2 cellular contexts compared by ENCODE assay signal in the genomic region with DNA sequence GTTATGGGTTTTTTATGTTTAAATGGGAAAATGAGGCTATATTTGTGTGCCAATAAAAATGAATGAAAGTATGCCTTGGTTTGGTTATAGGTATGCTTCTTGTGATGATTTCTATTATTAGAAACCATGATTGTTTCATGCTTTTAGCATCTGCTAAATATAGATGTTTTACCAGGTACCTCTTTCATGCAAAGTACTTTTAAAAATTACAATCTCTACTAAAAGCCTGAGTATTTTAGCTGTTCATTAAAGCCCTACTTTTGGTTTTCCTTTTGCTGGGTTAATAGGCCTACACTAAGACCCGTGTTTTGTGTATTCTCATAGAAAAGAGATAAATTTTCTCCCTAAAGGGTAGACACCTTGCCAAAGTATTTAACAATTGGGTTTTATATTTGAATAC.
TF ChIP-seq lines count a peak whose summit lies in the region.

No MANE protein-coding gene starts in this region.

TF ChIP-seq in SK-N-SH, 30 proteins besides CTCF, POLR2A, EP300 and RAD21 (continued from another document):
- TF ChIP-seq, protein P1, sequence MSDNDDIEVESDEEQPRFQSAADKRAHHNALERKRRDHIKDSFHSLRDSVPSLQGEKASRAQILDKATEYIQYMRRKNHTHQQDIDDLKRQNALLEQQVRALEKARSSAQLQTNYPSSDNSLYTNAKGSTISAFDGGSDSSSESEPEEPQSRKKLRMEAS (IDR thresholded peaks at IDR 0.05; ENCODE audit: low read depth) = no peak
- TF ChIP-seq TAF1 (IDR thresholded peaks at IDR 0.05; ENCODE audit: borderline replicate concordance, low read depth, low read length) (no peak), POLR2AphosphoS5 (IDR thresholded peaks at IDR 0.05; ENCODE audit: low read depth, low read length) (no peak), NFIC (IDR thresholded peaks at IDR 0.05; ENCODE audit: borderline replicate concordance) (no peak), GABPA (IDR thresholded peaks at IDR 0.05; ENCODE audit: low read depth) (no peak), EZH2phosphoT487 (IDR thresholded peaks at IDR 0.05; ENCODE audit: borderline replicate concordance, low read depth) (no peak), RFX5 (IDR thresholded peaks at IDR 0.05; ENCODE audit: low read length) (no peak), FOSL2 (IDR thresholded peaks at IDR 0.05; ENCODE audit: borderline replicate concordance, low read depth) (no peak), NRF1 (IDR thresholded peaks at IDR 0.05; ENCODE audit: low read depth, low read length) (no peak), FOXM1 (IDR thresholded peaks at IDR 0.05; ENCODE audit: low read depth) (no peak), RCOR1 (IDR thresholded peaks at IDR 0.05; ENCODE audit: low read length) (no peak), FOXJ3 (CRISPR knock-in tag; IDR thresholded peaks at IDR 0.05) (no peak), RXRA (IDR thresholded peaks at IDR 0.05; ENCODE audit: borderline replicate concordance, low read depth) (no peak), TCF12 (IDR thresholded peaks at IDR 0.05) (no peak)
- TF ChIP-seq, protein P2, sequence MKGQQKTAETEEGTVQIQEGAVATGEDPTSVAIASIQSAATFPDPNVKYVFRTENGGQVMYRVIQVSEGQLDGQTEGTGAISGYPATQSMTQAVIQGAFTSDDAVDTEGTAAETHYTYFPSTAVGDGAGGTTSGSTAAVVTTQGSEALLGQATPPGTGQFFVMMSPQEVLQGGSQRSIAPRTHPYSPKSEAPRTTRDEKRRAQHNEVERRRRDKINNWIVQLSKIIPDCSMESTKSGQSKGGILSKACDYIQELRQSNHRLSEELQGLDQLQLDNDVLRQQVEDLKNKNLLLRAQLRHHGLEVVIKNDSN (IDR thresholded peaks at IDR 0.05; ENCODE audit: borderline replicate concordance, low read depth) = no peak
- TF ChIP-seq, protein P3, sequence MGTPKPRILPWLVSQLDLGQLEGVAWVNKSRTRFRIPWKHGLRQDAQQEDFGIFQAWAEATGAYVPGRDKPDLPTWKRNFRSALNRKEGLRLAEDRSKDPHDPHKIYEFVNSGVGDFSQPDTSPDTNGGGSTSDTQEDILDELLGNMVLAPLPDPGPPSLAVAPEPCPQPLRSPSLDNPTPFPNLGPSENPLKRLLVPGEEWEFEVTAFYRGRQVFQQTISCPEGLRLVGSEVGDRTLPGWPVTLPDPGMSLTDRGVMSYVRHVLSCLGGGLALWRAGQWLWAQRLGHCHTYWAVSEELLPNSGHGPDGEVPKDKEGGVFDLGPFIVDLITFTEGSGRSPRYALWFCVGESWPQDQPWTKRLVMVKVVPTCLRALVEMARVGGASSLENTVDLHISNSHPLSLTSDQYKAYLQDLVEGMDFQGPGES (IDR thresholded peaks at IDR 0.05; ENCODE audit: low read depth, low read length) = no peak

TF ChIP-seq in SK-N-SH treated with all-trans-retinoic acid at 6 μM for 48 hours, 23 proteins besides CTCF, POLR2A, EP300 and RAD21 (continued from another document):
- TF ChIP-seq, protein P4, sequence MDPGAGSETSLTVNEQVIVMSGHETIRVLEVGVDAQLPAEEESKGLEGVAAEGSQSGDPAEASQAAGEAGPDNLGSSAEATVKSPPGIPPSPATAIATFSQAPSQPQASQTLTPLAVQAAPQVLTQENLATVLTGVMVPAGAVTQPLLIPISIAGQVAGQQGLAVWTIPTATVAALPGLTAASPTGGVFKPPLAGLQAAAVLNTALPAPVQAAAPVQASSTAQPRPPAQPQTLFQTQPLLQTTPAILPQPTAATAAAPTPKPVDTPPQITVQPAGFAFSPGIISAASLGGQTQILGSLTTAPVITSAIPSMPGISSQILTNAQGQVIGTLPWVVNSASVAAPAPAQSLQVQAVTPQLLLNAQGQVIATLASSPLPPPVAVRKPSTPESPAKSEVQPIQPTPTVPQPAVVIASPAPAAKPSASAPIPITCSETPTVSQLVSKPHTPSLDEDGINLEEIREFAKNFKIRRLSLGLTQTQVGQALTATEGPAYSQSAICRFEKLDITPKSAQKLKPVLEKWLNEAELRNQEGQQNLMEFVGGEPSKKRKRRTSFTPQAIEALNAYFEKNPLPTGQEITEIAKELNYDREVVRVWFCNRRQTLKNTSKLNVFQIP (CRISPR knock-in tag; IDR thresholded peaks at IDR 0.05; ENCODE audit: borderline replicate concordance, low read depth) = no peak
- no peak for TF ChIP-seq ISL1 (CRISPR knock-in tag; IDR thresholded peaks at IDR 0.05)
- TF ChIP-seq ZNF70 (CRISPR knock-in tag; IDR thresholded peaks at IDR 0.05) = no peak
